8 cellular contexts compared by ENCODE assay signal in the genomic region with DNA sequence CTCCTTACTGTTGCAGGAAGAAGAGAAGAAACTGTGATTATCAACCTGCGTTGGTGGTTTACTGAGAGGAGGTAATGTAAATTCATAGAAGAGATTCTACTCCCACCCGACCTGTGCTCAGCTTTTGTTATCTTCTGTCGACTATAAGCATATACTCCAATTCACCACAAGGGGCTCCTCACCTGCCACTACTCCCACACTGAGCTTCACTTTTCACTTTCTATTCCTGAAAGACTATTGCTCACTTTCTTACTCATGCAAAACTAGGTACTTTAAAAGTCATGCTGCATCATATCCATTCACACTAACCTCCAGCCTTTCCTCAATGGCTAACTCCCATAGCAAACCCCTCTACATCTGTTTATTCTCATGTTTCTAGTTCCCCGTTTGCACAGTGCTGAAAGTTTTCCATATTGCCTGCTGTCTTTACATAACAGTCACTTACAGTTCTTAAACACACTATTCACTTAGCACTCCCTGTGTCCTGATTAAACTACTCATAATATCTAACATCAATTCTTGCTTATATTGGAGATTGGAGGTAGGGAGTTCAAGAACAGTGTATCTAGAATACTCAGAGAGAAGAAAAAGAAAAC.
DNase-seq lines count a peak whose midpoint lies in the region; ATAC-seq and TF ChIP-seq lines count a peak whose summit lies in the region.

No MANE protein-coding gene starts in this region.

- CTCF ChIA-PET in Panc1 (lab: Charles Lee): interaction anchor here (0.5 kb wide), 1 partner anchor 709 kb away, joined by 3 read pairs; no protein-coding TSS in a partner anchor

- H3F3A ChIP-seq in smooth muscle cell (ENCODE audit: low read depth): no peaks in the 10 kb centered on the region

- H3K9me3 ChIP-seq in Panc1 (ENCODE audit: control insufficient read depth, insufficient read depth, low read depth, low read length) (peaks cover 9% of the 10 kb centered on the region; the same call in 1 of the 2 replicates), smooth muscle cell (replicated peaks; ENCODE audit: low read depth) (no peaks in the 10 kb centered on the region)

- POLR2A ChIA-PET in Panc1 (lab: Charles Lee): no interaction called here

- H3K9ac ChIP-seq in smooth muscle cell (ENCODE audit: low read depth): no peak overlapping the region

- whole genome bisulfite sequencing in smooth muscle cell (ENCODE audit: low lambda C conversion rate): 35% methylated on average over 4 of the region's 4 CpGs

- H3K4me1 ChIP-seq in Panc1 (ENCODE audit: control insufficient read depth, insufficient read depth, low read length) (no peaks in the 10 kb centered on the region), smooth muscle cell (ENCODE audit: low read depth) (no peaks in the 10 kb centered on the region)

- H3K36me3 ChIP-seq in Panc1 (ENCODE audit: control insufficient read depth, insufficient read depth, low read length) (no peaks in the 10 kb centered on the region), smooth muscle cell (ENCODE audit: low read depth) (no peaks in the 10 kb centered on the region)

- H3K27ac ChIP-seq in Panc1 (ENCODE audit: low read length) (no peak overlapping the region), smooth muscle cell (ENCODE audit: low read depth) (no peak overlapping the region)

- ATAC-seq in GM19452 (IDR thresholded peaks at IDR 0.05; ENCODE audit: unreplicated experiment): peak; percentile 96
- ATAC-seq in HG03280 (IDR thresholded peaks at IDR 0.05; ENCODE audit: unreplicated experiment): peak; percentile 99
- no peak for ATAC-seq in Panc1

- no peaks in the 10 kb centered on the region for H4K20me1 ChIP-seq in smooth muscle cell (ENCODE audit: low read depth)

- no TSS peak for BruUV-seq in Panc1 (replicated peaks; lab: Mats Ljungman, UMichigan)

- H3K27me3 ChIP-seq in Panc1 (ENCODE audit: control insufficient read depth, insufficient read depth, low read length) (no peaks in the 10 kb centered on the region), smooth muscle cell (ENCODE audit: low read depth) (no peaks in the 10 kb centered on the region)

- peak; percentile 46 for TF ChIP-seq CTCF in Panc1 (IDR thresholded peaks at IDR 0.05)
- peak; percentile 51 for TF ChIP-seq CTCF in smooth muscle cell (IDR thresholded peaks at IDR 0.05; ENCODE audit: borderline replicate concordance, insufficient read depth, poor library complexity, severe bottlenecking)

- intact Hi-C loops in Panc1 (cut with micrococcal nuclease; ENCODE audit: unreplicated experiment): no loop called here

- in situ Hi-C loops in Panc1 (cut with HindIII; ENCODE audit: low pct_unique_long_range_greater_than_20kb, low sequenced_read_pairs): no loop called here

- peak overlapping the region; percentile 77 for H2AFZ ChIP-seq in smooth muscle cell (ENCODE audit: low read depth)

- H3K4me3 ChIP-seq in Panc1 (ENCODE audit: low read depth in 2 of 2, low read length in 2 of 2) (no peak overlapping the region), smooth muscle cell (no peak overlapping the region)

- no peaks in the 10 kb centered on the region for H3K79me2 ChIP-seq in smooth muscle cell (ENCODE audit: low read depth)

- H3K4me2 ChIP-seq in smooth muscle cell: peak overlapping the region; percentile 66

- DNase-seq in GM03348 (ENCODE audit: low spot score) (peak; percentile 14), Panc1 (ENCODE audit: low read depth, low spot score) (no peak), fibroblast of the conjunctiva (ENCODE audit: low read depth) (peak; percentile 40), smooth muscle cell (lab: John Stamatoyannopoulos, UW; ENCODE audit: unreplicated experiment) (no peak), SKM-1 (lab: John Stamatoyannopoulos, UW; ENCODE audit: unreplicated experiment) (no peak)
- no peak for DNase-seq in activated CD4-positive, alpha-beta T cell treated with anti-CD3 and anti-CD28 coated beads for 1 hour

Comparison
In these comparisons a context has a peak if more than half of its experiments do, and no peak if none do; other contexts are left out.
1. DNase-seq: peak in GM03348 (single experiment) and fibroblast of the conjunctiva (single experiment); none in Panc1 (single experiment), smooth muscle cell (single experiment), SKM-1 (single experiment) and activated CD4-positive, alpha-beta T cell treated with anti-CD3 and anti-CD28 coated beads for 1 hour (single experiment).